ENCODE assay signal across 15 cellular contexts in the genomic region with DNA sequence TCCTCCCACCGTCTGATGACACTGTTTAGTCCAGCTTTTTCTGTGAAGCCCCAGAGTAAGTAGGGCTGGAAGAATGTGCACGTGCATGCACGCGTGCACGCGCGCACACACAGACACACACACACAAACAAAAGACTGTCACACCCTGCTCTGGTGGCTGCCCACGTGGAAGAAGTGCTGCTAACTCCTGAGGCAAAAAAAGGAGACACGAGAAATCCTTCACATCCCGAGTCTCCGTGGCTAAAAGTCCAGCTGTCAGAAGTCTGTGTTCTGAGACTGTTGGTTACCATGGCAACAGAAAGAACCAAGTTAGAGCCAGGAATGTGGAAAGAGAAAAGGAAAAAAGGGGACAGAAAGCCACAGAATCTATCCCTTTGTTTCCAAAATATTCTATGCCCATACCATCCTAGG. TPM values are rescaled to one million over a fixed set of nuclear protein-coding genes. Genes with fewer than 3 reads are reported as not detected.
A peak's percentile ranks its signal among the peaks of the same experiment; 100 is the strongest.
DNase-seq lines count a peak whose midpoint lies in the region; ATAC-seq and TF ChIP-seq lines count a peak whose summit lies in the region.
"Had no signal": no experiment of that assay in that cellular context is flagged by ENCODE, and none has a peak within 500 bp of the region (broad histone marks: within the 10 kb centered on the region; RNA-seq: fewer than 3 reads in every experiment).

No MANE protein-coding gene starts in this region.

- no peak overlapping the region for H4K91ac ChIP-seq in neuronal stem cell (ENCODE audit: low read depth, low read length, poor library complexity)

- H3K27ac ChIP-seq in neuronal stem cell (replicated peaks; ENCODE audit: low read length): peak overlapping the region; percentile 4
- H3K27ac ChIP-seq: ovary had no signal

- DNase-seq in BE2C (no peak), RPMI7951 (ENCODE audit: low read depth) (peak; percentile 65), fibroblast of gingiva (ENCODE audit: low read depth) (peak; percentile 71), neuronal stem cell (ENCODE audit: low spot score) (peak; percentile 48), NAMALWA (ENCODE audit: low spot score) (no peak), GM13977 (ENCODE audit: low spot score) (no peak), KG1 (lab: John Stamatoyannopoulos, UW) (no peak)
- DNase-seq: activated gamma-delta T cell treated with Interleukin-2 at 50 U/mL for 16 hours; CD8-positive, alpha-beta T cell; immature natural killer cell; NCI-H187 treated with DMSO at 0.1 percent for 48 hours had no signal

- H3K4me3 ChIP-seq in BE2C (ENCODE audit: low read depth, low read length) (0 out of 2 replicates have a peak overlapping the region, but pooled peaks have one; percentile 11), neuronal stem cell (ENCODE audit: low read length in 2 of 2) (peak overlapping the region in 1 of 2 donors; percentile 15)
- H3K4me3 ChIP-seq: ovary had no signal

- H3K36me3 ChIP-seq in BE2C (no peaks in the 10 kb centered on the region), neuronal stem cell (replicated peaks in 1 of 2; ENCODE audit: control insufficient read depth in 2 of 2, insufficient read depth in 2 of 2, low read length in 2 of 2) (no peaks in the 10 kb centered on the region)
- H3K36me3 ChIP-seq: ovary had no signal

- H3K27me3 ChIP-seq in BE2C: no peaks in the 10 kb centered on the region
- no peaks in the 10 kb centered on the region for H3K27me3 ChIP-seq in neuronal stem cell (ENCODE audit: control insufficient read depth in 3 of 3, insufficient read depth in 3 of 3, low read depth in 1 of 3, low read length in 3 of 3)
- H3K27me3 ChIP-seq: ovary had no signal

- no peak overlapping the region for H2BK5ac ChIP-seq in neuronal stem cell (ENCODE audit: low read length)

- WGBS in neuronal stem cell (ENCODE audit: extremely low coverage in 2 of 2, insufficient read length in 2 of 2, insufficient replicate concordance in 1 of 2), 2 donors: no CpG with 5 or more reads among the region's 11 CpGs

- H3K4ac ChIP-seq in neuronal stem cell (ENCODE audit: low read length): no peak overlapping the region

- no peak for ATAC-seq in HG03045 (IDR thresholded peaks at IDR 0.05; ENCODE audit: unreplicated experiment)
- ATAC-seq: activated CD4-positive, CD25-positive, alpha-beta regulatory T cell treated with anti-CD3 and anti-CD28 coated beads, Interleukin-2, amount 50 U/mL, for 24 hours; CD8-positive, alpha-beta T cell had no signal

- H2BK15ac ChIP-seq in neuronal stem cell (ENCODE audit: low read length): no peak overlapping the region

- no peak overlapping the region for H3K14ac ChIP-seq in neuronal stem cell (ENCODE audit: low read length)

- in situ Hi-C loops in GM13977 (cut with MboI; ENCODE audit: low pct_unique_long_range_greater_than_20kb, low sequenced_read_pairs, unreplicated experiment): no loop called here

- peak overlapping the region; percentile 69 for H2AFZ ChIP-seq in neuronal stem cell (ENCODE audit: low read length)

- H3K9me3 ChIP-seq in BE2C (no peaks in the 10 kb centered on the region), neuronal stem cell (replicated peaks in 1 of 2; ENCODE audit: control insufficient read depth in 2 of 2, insufficient read depth in 1 of 2, low read depth in 1 of 2, low read length in 2 of 2) (peaks cover 0 to 7% of the 10 kb centered on the region in 2 donors)
- H3K9me3 ChIP-seq: ovary had no signal

- no peak for TF ChIP-seq CTCF in BE2C (IDR thresholded peaks at IDR 0.05; ENCODE audit: low read depth, low read length)
- no peak for TF ChIP-seq CTCF in GM13977 (IDR thresholded peaks at IDR 0.05; ENCODE audit: extremely low read depth, insufficient read depth, missing control alignments)

- no peak overlapping the region for H3K18ac ChIP-seq in neuronal stem cell (ENCODE audit: low read length)

- H2BK120ac ChIP-seq in neuronal stem cell (ENCODE audit: low read depth, low read length): no peak overlapping the region

- H3K9ac ChIP-seq in neuronal stem cell (ENCODE audit: low read depth, low read length, poor library complexity): no peak overlapping the region

- H3K4me1 ChIP-seq in BE2C (no peaks in the 10 kb centered on the region), neuronal stem cell (ENCODE audit: control insufficient read depth in 2 of 2, insufficient read depth in 1 of 2, low read depth in 1 of 2, low read length in 2 of 2) (peaks cover 8 to 11% of the 10 kb centered on the region in 2 donors)

- H3K4me2 ChIP-seq in neuronal stem cell (ENCODE audit: insufficient read depth, low read length, poor library complexity, severe bottlenecking): peak overlapping the region; percentile 15

- no peaks in the 10 kb centered on the region for H3K79me1 ChIP-seq in neuronal stem cell (ENCODE audit: low read depth, low read length)

- H2AK5ac ChIP-seq in neuronal stem cell (ENCODE audit: low read depth, low read length): no peak overlapping the region

- no peak overlapping the region for H3K23ac ChIP-seq in neuronal stem cell (ENCODE audit: low read depth, low read length, poor library complexity)

- H2BK12ac ChIP-seq in neuronal stem cell (ENCODE audit: low read length): no peak overlapping the region

- H4K8ac ChIP-seq in neuronal stem cell (ENCODE audit: low read depth, low read length): no peak overlapping the region

RNA-seq across cellular contexts. Expression of a gene that starts 1.5 kb away (rescaled TPM):
- polyA plus RNA-seq in BE2C (2012; ENCODE audit: insufficient read depth, insufficient read length, low read depth): not detected
- not detected in 2 replicates for total RNA-seq in RPMI7951 (2014; rRNA removed; shearing (Covaris generic))
- not detected for polyA plus RNA-seq in neuronal stem cell (2013, experiment 1 of 2)
- polyA plus RNA-seq in neuronal stem cell (2013, experiment 2 of 2): not detected
- total RNA-seq: CD8-positive, alpha-beta T cell; ovary; urinary bladder had no signal
- polyA plus RNA-seq: immature natural killer cell, ovary, urinary bladder had no signal

Comparison
In these comparisons a context has a peak if more than half of its experiments do, and no peak if none do; other contexts are left out.
1. DNase-seq: peak in RPMI7951 (single experiment), fibroblast of gingiva (single experiment) and neuronal stem cell (single experiment); none in BE2C (single experiment), NAMALWA (single experiment), GM13977 (single experiment) and KG1 (single experiment).